Comparison of ENCODE assay signal across 8 cellular contexts in the genomic region with DNA sequence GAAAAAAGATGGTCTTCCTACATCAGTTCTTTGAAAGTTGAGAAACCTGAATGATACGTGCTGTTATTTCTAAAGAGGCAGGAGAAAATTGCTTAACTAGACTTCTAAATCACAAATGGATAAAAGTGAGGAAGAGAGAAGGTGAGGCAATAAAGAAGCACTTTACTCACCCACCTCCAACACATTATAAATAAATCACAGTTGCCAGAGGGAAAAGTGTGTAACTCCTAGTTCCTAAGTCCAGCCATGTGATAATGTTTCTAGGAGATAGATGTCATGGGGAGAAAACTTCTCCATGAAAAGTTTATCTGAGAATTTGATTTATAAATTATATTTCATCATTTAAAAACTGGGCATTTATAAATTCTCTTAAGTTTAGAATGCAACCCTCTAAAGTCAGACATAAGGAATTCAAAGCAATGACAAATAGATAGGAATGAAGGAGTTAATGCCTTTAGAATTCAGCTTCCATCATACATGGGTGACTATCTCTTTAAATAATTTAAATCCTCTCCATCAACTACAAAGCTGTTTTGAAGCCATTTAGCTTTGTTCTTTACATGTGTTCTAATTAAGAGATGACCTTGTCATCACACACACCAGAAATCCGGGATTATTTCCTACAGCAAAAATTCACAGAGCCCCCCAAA. TPM values are rescaled to one million over a fixed set of nuclear protein-coding genes. Genes with fewer than 3 reads are reported as not detected.
DNase-seq lines count a peak whose midpoint lies in the region; ATAC-seq and TF ChIP-seq lines count a peak whose summit lies in the region.
"Had no signal": no experiment of that assay in that cellular context is flagged by ENCODE, and none has a peak within 500 bp of the region (broad histone marks: within the 10 kb centered on the region; RNA-seq: fewer than 3 reads in every experiment).

No MANE protein-coding gene starts in this region.

- no peaks in the 10 kb centered on the region for H3K27me3 ChIP-seq in CD8-positive, alpha-beta T cell (ENCODE audit: insufficient read depth, low read length)
- no peaks in the 10 kb centered on the region; the same call in 1 of the 2 replicates for H3K27me3 ChIP-seq in HUES6 (ENCODE audit: control insufficient read depth, insufficient read depth, low read length)
- H3K27me3 ChIP-seq: esophagus squamous epithelium had no signal

- H3K9me3 ChIP-seq in CD8-positive, alpha-beta T cell (ENCODE audit: low read length) = no peaks in the 10 kb centered on the region
- H3K9me3 ChIP-seq in HUES6 (ENCODE audit: control insufficient read depth, insufficient read depth, low read depth, low read length) = no peaks in the 10 kb centered on the region
- H3K9me3 ChIP-seq: esophagus squamous epithelium had no signal

- intact Hi-C loops in CD8-positive, alpha-beta T cell (cut with DNase I, micrococcal nuclease) = loop anchor here in 1 of 2 experiments (1.0 to 5.0 kb wide), 2 partner anchors 32 to 58 kb away; no protein-coding TSS in a partner anchor

- no peak for ATAC-seq in CD8-positive, alpha-beta T cell
- peak; percentile 72 for ATAC-seq in omental fat pad (ENCODE audit: low FRiP score)
- no peak for ATAC-seq in GM21619 (IDR thresholded peaks at IDR 0.05; ENCODE audit: unreplicated experiment)
- no peak for ATAC-seq in stimulated activated naive B cell treated with anti-CD40 and anti-IgM and Interleukin-4, amounts not matched to agents 10 μg/mL and 1 μg/mL and 100 μg/mL, for 72 hours (replicated peaks)

- H3K4me3 ChIP-seq in CD8-positive, alpha-beta T cell (ENCODE audit: low read depth, low read length) = no peak overlapping the region
- H3K4me3 ChIP-seq in HUES6 (ENCODE audit: low read depth, low read length) = 0 out of 2 replicates have a peak overlapping the region, but pooled peaks have one; percentile 13

- H3K36me3 Mint-ChIP-seq in CD8-positive, alpha-beta T cell = peaks cover 18% of the 10 kb centered on the region
- H3K36me3 Mint-ChIP-seq in stimulated activated naive B cell treated with anti-CD40 and anti-IgM and Interleukin-4, amounts not matched to agents 10 μg/mL and 1 μg/mL and 100 μg/mL, for 72 hours = peaks cover 19 to 32% of the 10 kb centered on the region in 2 donors

- POLR2A ChIA-PET in CD8-positive, alpha-beta T cell (lab: Charles Lee) = interaction anchor here (3.8 kb wide), 1 partner anchor 61 kb away, joined by 26 read pairs; the partner anchor contains the start of gene NRIP1

- H3K27me3 Mint-ChIP-seq in CD8-positive, alpha-beta T cell (ENCODE audit: low read depth) = no peaks in the 10 kb centered on the region
- no peaks in the 10 kb centered on the region for H3K27me3 Mint-ChIP-seq in stimulated activated naive B cell treated with anti-CD40 and anti-IgM and Interleukin-4, amounts not matched to agents 10 μg/mL and 1 μg/mL and 100 μg/mL, for 72 hours

- peak overlapping the region; percentile 73 for H3K27ac Mint-ChIP-seq in CD8-positive, alpha-beta T cell
- H3K27ac Mint-ChIP-seq in stimulated activated naive B cell treated with anti-CD40 and anti-IgM and Interleukin-4, amounts not matched to agents 10 μg/mL and 1 μg/mL and 100 μg/mL, for 72 hours = no peak overlapping the region

- no peak for DNase-seq in CD8-positive, alpha-beta T cell
- DNase-seq in omental fat pad (ENCODE audit: low spot score) (no peak), globus pallidus (ENCODE audit: low spot score) (no peak)
- no peak for DNase-seq in stimulated activated naive B cell treated with anti-CD40 and anti-IgM and Interleukin-4, amounts not matched to agents 10 μg/mL and 1 μg/mL and 100 μg/mL, for 72 hours
- DNase-seq: esophagus squamous epithelium had no signal

- peak overlapping the region; percentile 2 for H3K27ac ChIP-seq in CD8-positive, alpha-beta T cell (ENCODE audit: low read depth, low read length)
- H3K27ac ChIP-seq in HUES6 (ENCODE audit: low read depth, low read length) (no peak overlapping the region; the same call in 1 of the 2 replicates), cingulate gyrus (ENCODE audit: low read depth, low read length) (peak overlapping the region; percentile 42)
- H3K27ac ChIP-seq: esophagus squamous epithelium had no signal

- H3K4me1 ChIP-seq in CD8-positive, alpha-beta T cell (ENCODE audit: insufficient read depth, low read length) = peaks cover 31% of the 10 kb centered on the region
- peaks cover 58% of the 10 kb centered on the region for H3K4me1 ChIP-seq in HUES6 (ENCODE audit: control insufficient read depth, insufficient read depth, low read length)

- CTCF ChIA-PET in CD8-positive, alpha-beta T cell (lab: Charles Lee) = no interaction called here

- H3K9me3 Mint-ChIP-seq in CD8-positive, alpha-beta T cell = peaks cover 2% of the 10 kb centered on the region
- H3K9me3 Mint-ChIP-seq in stimulated activated naive B cell treated with anti-CD40 and anti-IgM and Interleukin-4, amounts not matched to agents 10 μg/mL and 1 μg/mL and 100 μg/mL, for 72 hours = peaks cover 0 to 3% of the 10 kb centered on the region in 2 donors

- no peak overlapping the region for H3K9ac ChIP-seq in HUES6 (ENCODE audit: low read length)

- H3K4me1 Mint-ChIP-seq in CD8-positive, alpha-beta T cell (ENCODE audit: low read depth) = peaks cover 52% of the 10 kb centered on the region
- peaks cover 32 to 60% of the 10 kb centered on the region in 2 donors for H3K4me1 Mint-ChIP-seq in stimulated activated naive B cell treated with anti-CD40 and anti-IgM and Interleukin-4, amounts not matched to agents 10 μg/mL and 1 μg/mL and 100 μg/mL, for 72 hours

- peak overlapping the region; percentile 75 for H3K4me3 Mint-ChIP-seq in CD8-positive, alpha-beta T cell
- no peak overlapping the region for H3K4me3 Mint-ChIP-seq in stimulated activated naive B cell treated with anti-CD40 and anti-IgM and Interleukin-4, amounts not matched to agents 10 μg/mL and 1 μg/mL and 100 μg/mL, for 72 hours

- TF ChIP-seq CTCF in CD8-positive, alpha-beta T cell (IDR thresholded peaks at IDR 0.05) = no peak
- no peak for TF ChIP-seq CTCF in omental fat pad (IDR thresholded peaks at IDR 0.05)

- no peaks in the 10 kb centered on the region for H3K36me3 ChIP-seq in CD8-positive, alpha-beta T cell (ENCODE audit: insufficient read depth, low read length)
- H3K36me3 ChIP-seq in HUES6 (ENCODE audit: control insufficient read depth, insufficient read depth, low read length) = no peaks in the 10 kb centered on the region
- H3K36me3 ChIP-seq: esophagus squamous epithelium had no signal

RNA-seq across cellular contexts. Expression of gene NRIP1, which starts 60.0 kb away (rescaled TPM):
- 10 to 100 TPM; 62.4 to 64.3 TPM for total RNA-seq in CD8-positive, alpha-beta T cell
- total RNA-seq in omental fat pad = 10 to 100 TPM; 37.2 to 86.3 (median 60.7) TPM
